In the genomic region with DNA sequence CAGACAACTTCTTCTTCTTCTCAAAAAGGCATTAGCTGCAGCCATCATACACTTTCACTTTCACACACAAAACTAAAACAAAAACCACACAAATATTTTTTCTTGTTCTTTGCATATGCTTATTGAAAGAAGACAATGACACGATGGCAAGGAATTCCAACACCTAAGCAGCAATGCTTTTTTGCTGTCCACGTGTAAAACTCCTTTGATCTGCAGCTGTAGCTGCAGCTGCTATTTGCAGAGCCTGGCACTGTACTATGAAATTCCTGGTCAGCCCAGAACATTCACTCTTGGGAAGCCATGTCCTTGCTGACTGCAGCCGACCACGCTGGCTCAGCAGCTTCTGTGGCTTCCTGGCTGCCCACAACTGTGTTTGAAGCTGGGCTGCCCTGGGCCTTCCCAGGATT, we compare ENCODE assay signal across 1 cellular context.
TF ChIP-seq lines count a peak whose summit lies in the region.

No MANE protein-coding gene starts in this region.

TF ChIP-seq in IMR-90, 13 proteins besides CTCF, POLR2A, EP300 and RAD21 (continued from another document):
- TF ChIP-seq, protein P1, sequence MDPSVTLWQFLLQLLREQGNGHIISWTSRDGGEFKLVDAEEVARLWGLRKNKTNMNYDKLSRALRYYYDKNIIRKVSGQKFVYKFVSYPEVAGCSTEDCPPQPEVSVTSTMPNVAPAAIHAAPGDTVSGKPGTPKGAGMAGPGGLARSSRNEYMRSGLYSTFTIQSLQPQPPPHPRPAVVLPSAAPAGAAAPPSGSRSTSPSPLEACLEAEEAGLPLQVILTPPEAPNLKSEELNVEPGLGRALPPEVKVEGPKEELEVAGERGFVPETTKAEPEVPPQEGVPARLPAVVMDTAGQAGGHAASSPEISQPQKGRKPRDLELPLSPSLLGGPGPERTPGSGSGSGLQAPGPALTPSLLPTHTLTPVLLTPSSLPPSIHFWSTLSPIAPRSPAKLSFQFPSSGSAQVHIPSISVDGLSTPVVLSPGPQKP (IDR thresholded peaks at IDR 0.05; ENCODE audit: borderline replicate concordance, low read depth, low read length), result no peak
